ENCODE assay signal across 17 cellular contexts in the genomic region with DNA sequence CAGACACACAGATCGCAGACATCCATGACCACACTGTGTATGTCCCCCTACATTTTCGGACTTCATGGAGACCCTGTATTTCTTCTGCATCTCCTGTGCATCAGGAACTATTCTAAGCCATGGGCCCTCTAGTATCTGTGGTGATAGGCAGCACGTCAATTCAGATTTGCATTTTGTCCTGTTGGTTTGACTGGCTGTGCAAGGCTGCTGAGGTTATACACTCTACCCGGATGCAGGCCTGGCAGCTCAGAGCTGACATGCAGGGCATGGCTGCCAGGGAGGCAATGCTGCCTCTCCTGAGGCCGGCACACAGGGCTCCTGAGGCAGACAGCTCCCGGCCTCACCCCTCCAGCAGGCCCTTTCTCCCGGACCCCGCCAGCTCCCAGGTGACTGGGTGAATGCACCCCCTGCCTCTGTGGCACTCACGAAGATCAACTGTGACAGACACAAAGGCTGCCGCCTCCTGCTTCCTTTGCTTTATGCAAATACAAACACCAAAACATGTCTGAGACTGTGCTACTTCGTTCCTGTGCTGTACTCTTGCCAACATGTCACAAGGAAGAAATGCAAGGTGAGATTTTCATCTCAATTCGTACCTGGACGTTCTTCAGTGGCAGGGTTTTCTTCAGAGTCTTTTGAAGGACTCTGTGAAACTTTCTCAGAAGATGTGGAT. TPM values are rescaled to one million over a fixed set of nuclear protein-coding genes. Genes with fewer than 3 reads are reported as not detected.
DNase-seq lines count a peak whose midpoint lies in the region; ATAC-seq and TF ChIP-seq lines count a peak whose summit lies in the region.
"Had no signal": no experiment of that assay in that cellular context is flagged by ENCODE, and none has a peak within 500 bp of the region (broad histone marks: within the 10 kb centered on the region; RNA-seq: fewer than 3 reads in every experiment).

No MANE protein-coding gene starts in this region.

- ATAC-seq in T-helper 17 cell, result peak; percentile 50
- no peak for ATAC-seq in stimulated activated effector memory CD8-positive, alpha-beta T cell treated with anti-CD3 and anti-CD28 coated beads, Interleukin-12 subunit alpha, Interleukin-12 subunit beta, amount 100 ng/mL, for 72 hours
- ATAC-seq: CD8-positive, alpha-beta T cell had no signal

- H3K9me2 ChIP-seq in Karpas-422 (replicated peaks; ENCODE audit: insufficient read depth, low read length), result no peaks in the 10 kb centered on the region

- H3K27me3 ChIP-seq in Karpas-422 (ENCODE audit: low read length), result no peaks in the 10 kb centered on the region

- no peaks in the 10 kb centered on the region for H4K20me1 ChIP-seq in Karpas-422 (ENCODE audit: insufficient read depth, low read depth, low read length)

- H3K9ac ChIP-seq in Karpas-422 (ENCODE audit: low read length), result peak overlapping the region; percentile 45

- no peak overlapping the region for H2AFZ ChIP-seq in Karpas-422 (ENCODE audit: low read length)

- H3K4me2 ChIP-seq in Karpas-422 (ENCODE audit: low read depth, low read length, poor library complexity, severe bottlenecking), result peak overlapping the region; percentile 44

- peaks cover 17% of the 10 kb centered on the region for H3K4me1 Mint-ChIP-seq in T-helper 17 cell
- no peaks in the 10 kb centered on the region for H3K4me1 Mint-ChIP-seq in stimulated activated effector memory CD8-positive, alpha-beta T cell treated with anti-CD3 and anti-CD28 coated beads, Interleukin-12 subunit alpha, Interleukin-12 subunit beta, amount 100 ng/mL, for 72 hours
- H3K4me1 Mint-ChIP-seq: CD14-positive monocyte, H9 had no signal

- peaks cover 4% of the 10 kb centered on the region; the same call in 1 of the 2 replicates for H3K36me3 ChIP-seq in Karpas-422 (ENCODE audit: insufficient read depth, low read length)

- H3K4me3 ChIP-seq in GM12864 (ENCODE audit: low read depth, low read length) (no peak overlapping the region), Karpas-422 (ENCODE audit: low read length) (peak overlapping the region; percentile 11; the same call in 1 of the 2 replicates)

- DNase-seq in GM12864 (ENCODE audit: low read depth), result peak; percentile 15
- peak; percentile 59 for DNase-seq in Karpas-422
- DNase-seq in T-helper 17 cell, result no peak
- no peak for DNase-seq in stimulated activated effector memory CD8-positive, alpha-beta T cell treated with anti-CD3 and anti-CD28 coated beads, Interleukin-12 subunit alpha, Interleukin-12 subunit beta, amount 100 ng/mL, for 72 hours (ENCODE audit: low spot score in 2 of 2)
- DNase-seq in HuH-7 (ENCODE audit: low spot score), result no peak
- DNase-seq in NCI-H128 (lab: John Stamatoyannopoulos, UW; ENCODE audit: unreplicated experiment), result no peak
- DNase-seq in T-helper 2 cell, result no peak
- DNase-seq: CD8-positive, alpha-beta T cell; COR-L47; DMS153; DMS79 treated with DMSO at 0.1 percent for 48 hours; EL; GOT3; H9 had no signal

- H3K79me2 ChIP-seq in Karpas-422 (ENCODE audit: low read length), result peaks cover 12% of the 10 kb centered on the region

- peaks cover 14% of the 10 kb centered on the region for H3K4me1 ChIP-seq in Karpas-422 (ENCODE audit: low read length)

- no peaks in the 10 kb centered on the region for H3K36me3 Mint-ChIP-seq in T-helper 17 cell (ENCODE audit: low read depth)
- H3K36me3 Mint-ChIP-seq in stimulated activated effector memory CD8-positive, alpha-beta T cell treated with anti-CD3 and anti-CD28 coated beads, Interleukin-12 subunit alpha, Interleukin-12 subunit beta, amount 100 ng/mL, for 72 hours, result peaks cover 49% of the 10 kb centered on the region

- H3K9me3 Mint-ChIP-seq in stimulated activated effector memory CD8-positive, alpha-beta T cell treated with anti-CD3 and anti-CD28 coated beads, Interleukin-12 subunit alpha, Interleukin-12 subunit beta, amount 100 ng/mL, for 72 hours, result no peaks in the 10 kb centered on the region
- H3K9me3 Mint-ChIP-seq: CD14-positive monocyte; CD8-positive, alpha-beta T cell; H9 had no signal

- peak overlapping the region; percentile 37 for H3K27ac Mint-ChIP-seq in T-helper 17 cell
- peak overlapping the region; percentile 69 for H3K27ac Mint-ChIP-seq in stimulated activated effector memory CD8-positive, alpha-beta T cell treated with anti-CD3 and anti-CD28 coated beads, Interleukin-12 subunit alpha, Interleukin-12 subunit beta, amount 100 ng/mL, for 72 hours
- H3K27ac Mint-ChIP-seq: CD8-positive, alpha-beta T cell; H9 had no signal

- peak overlapping the region; percentile 50 for H3K27ac ChIP-seq in Karpas-422 (ENCODE audit: low read length)
- H3K27ac ChIP-seq: 22Rv1, HL-60 had no signal

- no peak for TF ChIP-seq CTCF in GM12864 (IDR thresholded peaks at IDR 0.05; ENCODE audit: low read depth, low read length, missing control alignments)

- H3K9me3 ChIP-seq in Karpas-422 (ENCODE audit: low read length) (no peaks in the 10 kb centered on the region), T-helper 17 cell (ENCODE audit: control insufficient read depth, low read length, poor library complexity, severe bottlenecking) (no peaks in the 10 kb centered on the region)

- no peak overlapping the region for H3K4me3 Mint-ChIP-seq in T-helper 17 cell
- no peak overlapping the region for H3K4me3 Mint-ChIP-seq in stimulated activated effector memory CD8-positive, alpha-beta T cell treated with anti-CD3 and anti-CD28 coated beads, Interleukin-12 subunit alpha, Interleukin-12 subunit beta, amount 100 ng/mL, for 72 hours
- H3K4me3 Mint-ChIP-seq: CD14-positive monocyte; CD8-positive, alpha-beta T cell; H9 had no signal

- no peaks in the 10 kb centered on the region for H3K27me3 Mint-ChIP-seq in T-helper 17 cell

RNA-seq across cellular contexts. Expression of a gene that starts 51.0 kb away (rescaled TPM):
- total RNA-seq in Karpas-422 (2014; rRNA removed; shearing (Covaris generic); ENCODE audit: low replicate concordance), result 0.75 TPM in 1 of 2 replicates, not detected in the other
- 10 to 100 TPM; 13.1 to 50.9 TPM for total RNA-seq in T-helper 17 cell

Comparison
In these comparisons a context has a peak if more than half of its experiments do, and no peak if none do; other contexts are left out.
1. DNase-seq: peak in GM12864 (single experiment) and Karpas-422 (single experiment); none in T-helper 17 cell (0 of 3), stimulated activated effector memory CD8-positive, alpha-beta T cell treated with anti-CD3 and anti-CD28 coated beads, Interleukin-12 subunit alpha, Interleukin-12 subunit beta, amount 100 ng/mL, for 72 hours (0 of 2), HuH-7 (single experiment), NCI-H128 (single experiment) and T-helper 2 cell (0 of 5).